ENCODE assay signal across 21 cellular contexts in genomic region chr6:56349196-56349595, GRCh38.
A peak's percentile ranks its signal among the peaks of the same experiment; 100 is the strongest.
DNase-seq lines count a peak whose midpoint lies in the region; TF ChIP-seq lines count a peak whose summit lies in the region.
"Had no signal": no experiment of that assay in that cellular context is flagged by ENCODE, and none has a peak within 500 bp of the region (broad histone marks: within the 10 kb centered on the region; RNA-seq: fewer than 3 reads in every experiment).

No MANE protein-coding gene starts in this region.

- no peak overlapping the region; the same call in 1 of the 2 replicates for H3K9ac ChIP-seq in KMS-11

- H3K36me3 ChIP-seq in KMS-11 (ENCODE audit: insufficient read depth) (no peaks in the 10 kb centered on the region), WERI-Rb-1 (no peaks in the 10 kb centered on the region)
- H3K36me3 ChIP-seq: HAP-1, tibial nerve had no signal

- DNase-seq in amniotic epithelial cell (ENCODE audit: low read depth) (peak; percentile 53), fibroblast of peridontal ligament (ENCODE audit: extremely low read depth) (peak; percentile 93), stromal cell of bone marrow (ENCODE audit: low read depth) (peak; percentile 50), NOMO-1 treated with dmso at 0.1 percent for 144 hours (lab: John Stamatoyannopoulos, UW; ENCODE audit: unreplicated experiment) (no peak), WERI-Rb-1 (no peak), NCI-H226 (no peak)
- DNase-seq: activated CD4-positive, alpha-beta T cell treated with anti-CD3 and anti-CD28 coated beads for 4 hours; activated CD8-positive, alpha-beta memory T cell treated with anti-CD3 and anti-CD28 coated beads, Interleukin-2, amount 10 ng/mL, durations not matched to agents 7 days and 5 days; activated naive CD8-positive, alpha-beta T cell treated with anti-CD3 and anti-CD28 coated beads for 36 hours; hippocampal formation; kidney; MV-4-11; NCI-H1694 treated with DMSO at 0.1 percent for 48 hours; NCI-H2227 treated with DMSO at 0.1 percent for 48 hours; NK-92 treated with Interleukin-12 subunit alpha and Interleukin-12 subunit beta, amount 100 ng/mL, for 24 hours; occipital lobe; stimulated activated naive CD4-positive, alpha-beta T cell had no signal

- H4K20me1 ChIP-seq in KMS-11 (ENCODE audit: insufficient read depth): no peaks in the 10 kb centered on the region

- H3K4me2 ChIP-seq in KMS-11: peak overlapping the region; percentile 96

- H3K27me3 ChIP-seq in KMS-11 (ENCODE audit: insufficient read depth, low read depth): no peaks in the 10 kb centered on the region
- no peaks in the 10 kb centered on the region for H3K27me3 ChIP-seq in WERI-Rb-1 (ENCODE audit: insufficient read depth, low read depth, severe bottlenecking)
- H3K27me3 ChIP-seq: tibial nerve had no signal

- H3K27ac ChIP-seq in KMS-11: peak overlapping the region; percentile 31; the same call in 1 of the 2 replicates
- no peak overlapping the region for H3K27ac ChIP-seq in WERI-Rb-1
- H3K27ac ChIP-seq: tibial nerve had no signal

- H3K9me3 ChIP-seq in WERI-Rb-1 (ENCODE audit: severe bottlenecking): no peaks in the 10 kb centered on the region
- H3K9me3 ChIP-seq: HAP-1 had no signal

- H3K4me1 ChIP-seq in KMS-11 (ENCODE audit: low read depth, poor library complexity, severe bottlenecking): peaks cover 30% of the 10 kb centered on the region
- H3K4me1 ChIP-seq: HAP-1, tibial nerve had no signal

- H3K79me2 ChIP-seq in KMS-11 (ENCODE audit: insufficient read depth, low read depth): no peaks in the 10 kb centered on the region

- H2AFZ ChIP-seq in KMS-11 (ENCODE audit: low read depth): peak overlapping the region; percentile 45; the same call in 1 of the 2 replicates

- TF ChIP-seq CTCF in KMS-11 (conservative IDR thresholded peaks at IDR 0.05; ENCODE audit: low read depth, low read length) (no peak), WERI-Rb-1 (IDR thresholded peaks at IDR 0.05; ENCODE audit: low read depth, low read length) (no peak)

- H3K4me3 ChIP-seq in KMS-11 (IDR thresholded peaks at IDR 0.05; ENCODE audit: insufficient read depth, low read depth, low read length) (no peak overlapping the region), WERI-Rb-1 (ENCODE audit: low read depth, low read length) (no peak overlapping the region)
- H3K4me3 ChIP-seq: GM12878, HAP-1, tibial nerve had no signal

Comparison
In these comparisons a context has a peak if more than half of its experiments do, and no peak if none do; other contexts are left out.
1. DNase-seq: peak in amniotic epithelial cell (single experiment), fibroblast of peridontal ligament (single experiment) and stromal cell of bone marrow (single experiment); none in NOMO-1 treated with dmso at 0.1 percent for 144 hours (single experiment), WERI-Rb-1 (single experiment) and NCI-H226 (single experiment).